In genomic region chr14:68978550-68978911, GRCh38 we compare ENCODE assay signal across 8 cellular contexts. TPM values are rescaled to one million over a fixed set of nuclear protein-coding genes. Genes with fewer than 3 reads are reported as not detected.
DNase-seq lines count a peak whose midpoint lies in the region; ATAC-seq and TF ChIP-seq lines count a peak whose summit lies in the region.

No MANE protein-coding gene starts in this region.

- H3K36me3 Mint-ChIP-seq in WTC11: peaks cover 17% of the 10 kb centered on the region

- H3K27ac ChIP-seq in dorsolateral prefrontal cortex: peak overlapping the region in 57 of 59 donors; percentile 33 to 96 (median 86)
- H3K27ac ChIP-seq in mesenchymal stem cell (ENCODE audit: low read length, poor library complexity, severe bottlenecking): peak overlapping the region; percentile 96
- peak overlapping the region; percentile 100 for H3K27ac ChIP-seq in thoracic aorta

- H4K8ac ChIP-seq in mesenchymal stem cell (ENCODE audit: low read length): peak overlapping the region; percentile 81

- H3K4ac ChIP-seq in mesenchymal stem cell (ENCODE audit: low read depth in 1 of 2, low read length in 2 of 2): peak overlapping the region; percentile 89 to 99

- no peak overlapping the region for H2BK12ac ChIP-seq in mesenchymal stem cell (ENCODE audit: low read length in 2 of 2)

- H2BK120ac ChIP-seq in mesenchymal stem cell (ENCODE audit: low read depth, low read length): peak overlapping the region; percentile 86

- CTCF ChIA-PET in WTC11 (lab: Charles Lee): interaction anchor here (0.7 to 1.6 kb wide), 6 partner anchors 14 to 123 kb away, joined by 3 to 7 read pairs (median 3); no protein-coding TSS in a partner anchor

- peak overlapping the region; percentile 98 for H3K9ac ChIP-seq in mesenchymal stem cell (ENCODE audit: low read length)

- H3K27me3 Mint-ChIP-seq in WTC11 (ENCODE audit: low read depth): peaks cover 7% of the 10 kb centered on the region

- ATAC-seq in WTC11 (peak; percentile 39), thoracic aorta (ENCODE audit: insufficient number of reproducible peaks, low FRiP score, low read depth) (no peak)

- H3K79me1 ChIP-seq in mesenchymal stem cell (replicated peaks; ENCODE audit: low read length, poor library complexity, severe bottlenecking): peaks cover 2% of the 10 kb centered on the region

- H3K4me1 ChIP-seq in mesenchymal stem cell (ENCODE audit: control insufficient read depth, insufficient read depth, low read depth, low read length) (peaks cover 41% of the 10 kb centered on the region), thoracic aorta (ENCODE audit: control insufficient read depth in 1 of 2, low read depth in 2 of 2) (peaks cover 39 to 73% of the 10 kb centered on the region in 2 donors)

- H2AFZ ChIP-seq in mesenchymal stem cell (ENCODE audit: low read depth, low read length): no peak overlapping the region

- peak overlapping the region; percentile 97 for H2BK15ac ChIP-seq in mesenchymal stem cell (ENCODE audit: low read depth, poor library complexity, severe bottlenecking)

- H3K27ac Mint-ChIP-seq in WTC11: no peak overlapping the region

- peaks cover 16 to 22% of the 10 kb centered on the region in 2 experiments for H3K36me3 ChIP-seq in mesenchymal stem cell (ENCODE audit: control insufficient read depth in 1 of 2, insufficient read depth in 2 of 2, low read depth in 1 of 2, low read length in 2 of 2)
- peaks cover 14% of the 10 kb centered on the region for H3K36me3 ChIP-seq in thoracic aorta

- H4K91ac ChIP-seq in mesenchymal stem cell (ENCODE audit: low read length): peak overlapping the region; percentile 95

- H3K9me3 ChIP-seq in mesenchymal stem cell (ENCODE audit: control insufficient read depth, low read length): no peaks in the 10 kb centered on the region
- H3K9me3 ChIP-seq in thoracic aorta: no peaks in the 10 kb centered on the region

- intact Hi-C loops in dorsolateral prefrontal cortex (cut with DNase I): loop anchor here in 1 of 2 donors (5.0 to 10.0 kb wide), 2 partner anchors 64 to 74 kb away; no protein-coding TSS in a partner anchor

- H3K4me1 Mint-ChIP-seq in WTC11: peaks cover 47% of the 10 kb centered on the region

- H2BK5ac ChIP-seq in mesenchymal stem cell (ENCODE audit: low read depth, low read length, poor library complexity, severe bottlenecking): peak overlapping the region; percentile 94

- peak overlapping the region; percentile 79 for H3K4me3 Mint-ChIP-seq in WTC11

- H3K4me2 ChIP-seq in mesenchymal stem cell (ENCODE audit: low read length, poor library complexity, severe bottlenecking): peak overlapping the region; percentile 82

- H3K9me3 Mint-ChIP-seq in WTC11: peaks cover 3% of the 10 kb centered on the region; the same call in 1 of the 2 replicates

- H3K4me3 ChIP-seq in dorsolateral prefrontal cortex (peak overlapping the region; percentile 41 to 94 (median 83)), mesenchymal stem cell (ENCODE audit: insufficient read depth in 1 of 2, low read depth in 1 of 2, low read length in 2 of 2) (peak overlapping the region; percentile 73 to 95), thoracic aorta (peak overlapping the region; percentile 99)

- peak overlapping the region; percentile 83 to 90 for H3K18ac ChIP-seq in mesenchymal stem cell (ENCODE audit: low read depth in 1 of 2, low read length in 2 of 2)

- no peak overlapping the region for H2AK5ac ChIP-seq in mesenchymal stem cell (ENCODE audit: low read length, severe bottlenecking)

- no peak for TF ChIP-seq CTCF in WTC11 (IDR thresholded peaks at IDR 0.05)
- no peak for TF ChIP-seq CTCF in dorsolateral prefrontal cortex (IDR thresholded peaks at IDR 0.05 in 54 of 56, conservative IDR thresholded peaks at IDR 0.05 in 2 of 56; ENCODE audit: low read depth in 1 of 56, partially characterized antibody in 56 of 56)
- no peak for TF ChIP-seq CTCF in thoracic aorta (IDR thresholded peaks at IDR 0.05)

- DNase-seq in DMS79 treated with DMSO at 0.1 percent for 48 hours (lab: John Stamatoyannopoulos, UW) (peak; percentile 72), HuH-7.5 (ENCODE audit: low spot score) (peak; percentile 46), WTC11 (ENCODE audit: low spot score) (peak; percentile 85), dorsolateral prefrontal cortex (no peak), mesenchymal stem cell (peak; percentile 62), thoracic aorta (ENCODE audit: low spot score) (no peak), GM19240 (ENCODE audit: insufficient read length, low spot score) (no peak), epidermal melanocyte (ENCODE audit: insufficient read length, low spot score) (no peak)

- H3K14ac ChIP-seq in mesenchymal stem cell (ENCODE audit: low read length in 2 of 2): peak overlapping the region; percentile 9 to 90

- no peak overlapping the region for H3K23ac ChIP-seq in mesenchymal stem cell (ENCODE audit: low read length in 2 of 2)

- under 1% methylated on average over 27 of the region's 40 CpGs for WGBS in mesenchymal stem cell

- POLR2A ChIA-PET in WTC11 (lab: Charles Lee): interaction anchor here (1.0 to 1.3 kb wide), 3 partner anchors 9 to 54 kb away, joined by 4 to 8 read pairs (median 4); no protein-coding TSS in a partner anchor

- H3K27me3 ChIP-seq in dorsolateral prefrontal cortex: peaks cover 0 to 17% (median 0%) of the 10 kb centered on the region in 45 donors
- no peaks in the 10 kb centered on the region for H3K27me3 ChIP-seq in mesenchymal stem cell (ENCODE audit: control insufficient read depth in 1 of 2, insufficient read depth in 1 of 2, low read length in 2 of 2)
- H3K27me3 ChIP-seq in thoracic aorta (replicated peaks; ENCODE audit: insufficient read depth): no peaks in the 10 kb centered on the region

TF ChIP-seq in WTC11, 78 proteins besides CTCF, POLR2A, EP300 and RAD21 (continues in another document):
- TF ChIP-seq ZNF512 (CRISPR knock-in tag; IDR thresholded peaks at IDR 0.05; ENCODE audit: borderline replicate concordance): no peak
- TF ChIP-seq EMX1 (CRISPR knock-in tag; IDR thresholded peaks at IDR 0.05): no peak
- no peak for TF ChIP-seq RORB (CRISPR knock-in tag; IDR thresholded peaks at IDR 0.05)
- TF ChIP-seq IRF2 (CRISPR knock-in tag; IDR thresholded peaks at IDR 0.05; ENCODE audit: borderline replicate concordance, low read depth): no peak
- TF ChIP-seq, protein P1, sequence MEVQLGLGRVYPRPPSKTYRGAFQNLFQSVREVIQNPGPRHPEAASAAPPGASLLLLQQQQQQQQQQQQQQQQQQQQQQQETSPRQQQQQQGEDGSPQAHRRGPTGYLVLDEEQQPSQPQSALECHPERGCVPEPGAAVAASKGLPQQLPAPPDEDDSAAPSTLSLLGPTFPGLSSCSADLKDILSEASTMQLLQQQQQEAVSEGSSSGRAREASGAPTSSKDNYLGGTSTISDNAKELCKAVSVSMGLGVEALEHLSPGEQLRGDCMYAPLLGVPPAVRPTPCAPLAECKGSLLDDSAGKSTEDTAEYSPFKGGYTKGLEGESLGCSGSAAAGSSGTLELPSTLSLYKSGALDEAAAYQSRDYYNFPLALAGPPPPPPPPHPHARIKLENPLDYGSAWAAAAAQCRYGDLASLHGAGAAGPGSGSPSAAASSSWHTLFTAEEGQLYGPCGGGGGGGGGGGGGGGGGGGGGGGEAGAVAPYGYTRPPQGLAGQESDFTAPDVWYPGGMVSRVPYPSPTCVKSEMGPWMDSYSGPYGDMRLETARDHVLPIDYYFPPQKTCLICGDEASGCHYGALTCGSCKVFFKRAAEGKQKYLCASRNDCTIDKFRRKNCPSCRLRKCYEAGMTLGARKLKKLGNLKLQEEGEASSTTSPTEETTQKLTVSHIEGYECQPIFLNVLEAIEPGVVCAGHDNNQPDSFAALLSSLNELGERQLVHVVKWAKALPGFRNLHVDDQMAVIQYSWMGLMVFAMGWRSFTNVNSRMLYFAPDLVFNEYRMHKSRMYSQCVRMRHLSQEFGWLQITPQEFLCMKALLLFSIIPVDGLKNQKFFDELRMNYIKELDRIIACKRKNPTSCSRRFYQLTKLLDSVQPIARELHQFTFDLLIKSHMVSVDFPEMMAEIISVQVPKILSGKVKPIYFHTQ (CRISPR knock-in tag; IDR thresholded peaks at IDR 0.05): no peak
- TF ChIP-seq, protein P2, sequence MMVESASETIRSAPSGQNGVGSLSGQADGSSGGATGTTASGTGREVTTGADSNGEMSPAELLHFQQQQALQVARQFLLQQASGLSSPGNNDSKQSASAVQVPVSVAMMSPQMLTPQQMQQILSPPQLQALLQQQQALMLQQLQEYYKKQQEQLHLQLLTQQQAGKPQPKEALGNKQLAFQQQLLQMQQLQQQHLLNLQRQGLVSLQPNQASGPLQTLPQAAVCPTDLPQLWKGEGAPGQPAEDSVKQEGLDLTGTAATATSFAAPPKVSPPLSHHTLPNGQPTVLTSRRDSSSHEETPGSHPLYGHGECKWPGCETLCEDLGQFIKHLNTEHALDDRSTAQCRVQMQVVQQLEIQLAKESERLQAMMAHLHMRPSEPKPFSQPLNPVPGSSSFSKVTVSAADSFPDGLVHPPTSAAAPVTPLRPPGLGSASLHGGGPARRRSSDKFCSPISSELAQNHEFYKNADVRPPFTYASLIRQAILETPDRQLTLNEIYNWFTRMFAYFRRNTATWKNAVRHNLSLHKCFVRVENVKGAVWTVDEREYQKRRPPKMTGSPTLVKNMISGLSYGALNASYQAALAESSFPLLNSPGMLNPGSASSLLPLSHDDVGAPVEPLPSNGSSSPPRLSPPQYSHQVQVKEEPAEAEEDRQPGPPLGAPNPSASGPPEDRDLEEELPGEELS (CRISPR knock-in tag; IDR thresholded peaks at IDR 0.05): 0 out of 2 replicates have a peak, but pooled peaks have one; percentile 5
- no peak for TF ChIP-seq CREM (CRISPR knock-in tag; IDR thresholded peaks at IDR 0.05)
- no peak for TF ChIP-seq ZNF219 (CRISPR knock-in tag; IDR thresholded peaks at IDR 0.05; ENCODE audit: borderline replicate concordance)
- no peak for TF ChIP-seq NR3C1 (CRISPR knock-in tag; conservative IDR thresholded peaks at IDR 0.05; ENCODE audit: low read depth)

RNA-seq across cellular contexts. Expression of gene ACTN1, which starts 0.6 kb away (rescaled TPM):
- total RNA-seq in WTC11 (2021): 196 to 198 TPM (median 197 TPM) in 3 replicates
- 100 to 1,000 TPM in 115 of 120 experiments, 10 to 100 TPM in 5; 56.9 to 234 (median 157) TPM for total RNA-seq in dorsolateral prefrontal cortex
- polyA plus RNA-seq in mesenchymal stem cell (2013, experiment 1 of 2): 359 TPM
- polyA plus RNA-seq in mesenchymal stem cell (2013, experiment 2 of 2): 344 TPM
- 1,000 to 10,000 TPM; 1,201 to 1,291 TPM for total RNA-seq in thoracic aorta

Comparison
In these comparisons a context has a peak if more than half of its experiments do, and no peak if none do; other contexts are left out.
1. DNase-seq: peak in DMS79 treated with DMSO at 0.1 percent for 48 hours (single experiment), HuH-7.5 (single experiment), WTC11 (single experiment) and mesenchymal stem cell (single experiment); none in dorsolateral prefrontal cortex (0 of 10), thoracic aorta (single experiment), GM19240 (single experiment) and epidermal melanocyte (single experiment).
2. Peak in every context shown above with its lines, with median percentiles within 50 percentile points of each other: H3K27ac ChIP-seq and H3K4me3 ChIP-seq.